Comparison of ENCODE assay signal across 1 cellular context in the genomic region with DNA sequence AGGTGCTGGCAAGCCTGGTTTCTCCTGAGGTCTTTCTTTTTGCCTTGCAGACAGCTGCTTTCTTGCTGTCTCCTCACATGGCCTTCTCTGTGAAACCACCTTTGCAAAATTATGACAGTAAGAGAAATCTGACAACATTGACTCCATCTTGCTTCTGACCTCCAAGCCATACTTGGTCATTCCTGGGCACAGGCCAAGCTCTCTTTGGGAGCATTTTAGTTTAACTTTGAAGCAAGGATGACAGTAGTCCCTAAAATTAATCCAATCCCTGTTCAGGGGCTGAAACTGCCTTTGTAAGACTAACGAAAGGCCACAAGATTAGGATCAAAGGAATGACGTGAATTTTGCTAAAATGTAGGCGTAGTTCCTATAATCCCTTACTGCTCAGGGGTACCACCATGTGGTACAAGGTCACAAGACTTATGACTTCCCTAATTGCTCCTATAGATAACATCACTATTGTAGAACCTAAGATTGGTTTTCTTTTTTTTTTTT.
TF ChIP-seq lines count a peak whose summit lies in the region.

No MANE protein-coding gene starts in this region.

TF ChIP-seq in K562, 482 proteins besides CTCF, POLR2A, EP300 and RAD21 (continued from another document and continues in another):
- TF ChIP-seq, protein P1, sequence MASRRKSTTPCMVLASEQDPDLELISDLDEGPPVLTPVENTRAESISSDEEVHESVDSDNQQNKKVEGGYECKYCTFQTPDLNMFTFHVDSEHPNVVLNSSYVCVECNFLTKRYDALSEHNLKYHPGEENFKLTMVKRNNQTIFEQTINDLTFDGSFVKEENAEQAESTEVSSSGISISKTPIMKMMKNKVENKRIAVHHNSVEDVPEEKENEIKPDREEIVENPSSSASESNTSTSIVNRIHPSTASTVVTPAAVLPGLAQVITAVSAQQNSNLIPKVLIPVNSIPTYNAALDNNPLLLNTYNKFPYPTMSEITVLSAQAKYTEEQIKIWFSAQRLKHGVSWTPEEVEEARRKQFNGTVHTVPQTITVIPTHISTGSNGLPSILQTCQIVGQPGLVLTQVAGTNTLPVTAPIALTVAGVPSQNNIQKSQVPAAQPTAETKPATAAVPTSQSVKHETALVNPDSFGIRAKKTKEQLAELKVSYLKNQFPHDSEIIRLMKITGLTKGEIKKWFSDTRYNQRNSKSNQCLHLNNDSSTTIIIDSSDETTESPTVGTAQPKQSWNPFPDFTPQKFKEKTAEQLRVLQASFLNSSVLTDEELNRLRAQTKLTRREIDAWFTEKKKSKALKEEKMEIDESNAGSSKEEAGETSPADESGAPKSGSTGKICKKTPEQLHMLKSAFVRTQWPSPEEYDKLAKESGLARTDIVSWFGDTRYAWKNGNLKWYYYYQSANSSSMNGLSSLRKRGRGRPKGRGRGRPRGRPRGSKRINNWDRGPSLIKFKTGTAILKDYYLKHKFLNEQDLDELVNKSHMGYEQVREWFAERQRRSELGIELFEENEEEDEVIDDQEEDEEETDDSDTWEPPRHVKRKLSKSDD (conservative IDR thresholded peaks at IDR 0.05; ENCODE audit: low read length) = no peak
- TF ChIP-seq NFXL1 (CRISPR knock-in tag; IDR thresholded peaks at IDR 0.05) (0 out of 2 replicates have a peak, but pooled peaks have one; percentile 60), NCOA1 (IDR thresholded peaks at IDR 0.05; ENCODE audit: low read depth) (no peak), RBM22 (IDR thresholded peaks at IDR 0.05; ENCODE audit: low read depth, low read length, poor library complexity, severe bottlenecking) (no peak), DDX20 (tag; IDR thresholded peaks at IDR 0.05; ENCODE audit: low read depth) (peak; percentile 93), RFX5 (IDR thresholded peaks at IDR 0.05; ENCODE audit: low read depth, low read length) (no peak), GTF2A2 (tag; IDR thresholded peaks at IDR 0.05) (peak; percentile 83), SETDB1 (IDR thresholded peaks at IDR 0.05; ENCODE audit: low read length) (no peak), ZNF263 (CRISPR knock-in tag; IDR thresholded peaks at IDR 0.05; ENCODE audit: borderline replicate concordance) (no peak), RBBP5 (IDR thresholded peaks at IDR 0.05; ENCODE audit: borderline replicate concordance, insufficient read depth, low read length, poor library complexity, severe bottlenecking) (no peak), SLC30A9 (CRISPR knock-in tag; IDR thresholded peaks at IDR 0.05) (no peak), ZNF140 (CRISPR knock-in tag; IDR thresholded peaks at IDR 0.05) (no peak), SPI1 (IDR thresholded peaks at IDR 0.05; ENCODE audit: borderline replicate concordance, low read depth, low read length) (no peak), ILK (tag; IDR thresholded peaks at IDR 0.05; ENCODE audit: borderline replicate concordance, low read depth) (peak; percentile 84; the same call in 1 of the 2 replicates), KDM1A (IDR thresholded peaks at IDR 0.05) (no peak), BACH1 (tag; IDR thresholded peaks at IDR 0.05) (peak; percentile 91), ZNF644 (tag; IDR thresholded peaks at IDR 0.05; ENCODE audit: low read depth) (peak; percentile 88), SAFB (IDR thresholded peaks at IDR 0.05; ENCODE audit: borderline replicate concordance, low read depth, low read length) (no peak), ZNF347 (CRISPR knock-in tag; IDR thresholded peaks at IDR 0.05; ENCODE audit: low read depth) (no peak), MXI1 (IDR thresholded peaks at IDR 0.05; ENCODE audit: low read depth, low read length) (no peak), HNRNPL (IDR thresholded peaks at IDR 0.05; ENCODE audit: low read depth, low read length) (no peak), PCBP2 (IDR thresholded peaks at IDR 0.05; ENCODE audit: low read depth, low read length, poor library complexity, severe bottlenecking) (no peak), E2F3 (CRISPR knock-in tag; IDR thresholded peaks at IDR 0.05) (0 out of 2 replicates have a peak, but pooled peaks have one; percentile 24), ZNF699 (CRISPR knock-in tag; IDR thresholded peaks at IDR 0.05; ENCODE audit: insufficient replicate concordance) (no peak), CBFB (CRISPR knock-in tag; IDR thresholded peaks at IDR 0.05) (no peak), CAMTA2 (CRISPR knock-in tag; conservative IDR thresholded peaks at IDR 0.05) (no peak), GTF2F1 (IDR thresholded peaks at IDR 0.05; ENCODE audit: low read depth, low read length) (no peak), BRD9 (IDR thresholded peaks at IDR 0.05; ENCODE audit: low read depth, partially characterized antibody) (no peak), NCOA6 (IDR thresholded peaks at IDR 0.05) (no peak), TRIM28 (IDR thresholded peaks at IDR 0.05) (no peak), PPARD (CRISPR knock-in tag; IDR thresholded peaks at IDR 0.05) (no peak), GATA2 (CRISPR knock-in tag; IDR thresholded peaks at IDR 0.05) (no peak; the same call in 1 of the 2 replicates), U2AF1 (optimal IDR thresholded peaks at IDR 0.05; ENCODE audit: low read depth, low read length) (no peak), TAF1 (IDR thresholded peaks at IDR 0.05; ENCODE audit: control insufficient read depth, extremely low read depth, insufficient read depth, low read length, severe bottlenecking) (no peak), ZKSCAN8 (CRISPR knock-in tag; IDR thresholded peaks at IDR 0.05) (peak; percentile 87), ZNF785 (CRISPR knock-in tag; IDR thresholded peaks at IDR 0.05) (no peak), FOXJ3 (CRISPR knock-in tag; IDR thresholded peaks at IDR 0.05) (no peak), CBX5 (IDR thresholded peaks at IDR 0.05; ENCODE audit: borderline replicate concordance, low read depth) (no peak), NFIC (IDR thresholded peaks at IDR 0.05) (no peak), NR2C1 (IDR thresholded peaks at IDR 0.05) (no peak), NR2C1 (tag; IDR thresholded peaks at IDR 0.05) (peak; percentile 88)
- TF ChIP-seq, protein P2, sequence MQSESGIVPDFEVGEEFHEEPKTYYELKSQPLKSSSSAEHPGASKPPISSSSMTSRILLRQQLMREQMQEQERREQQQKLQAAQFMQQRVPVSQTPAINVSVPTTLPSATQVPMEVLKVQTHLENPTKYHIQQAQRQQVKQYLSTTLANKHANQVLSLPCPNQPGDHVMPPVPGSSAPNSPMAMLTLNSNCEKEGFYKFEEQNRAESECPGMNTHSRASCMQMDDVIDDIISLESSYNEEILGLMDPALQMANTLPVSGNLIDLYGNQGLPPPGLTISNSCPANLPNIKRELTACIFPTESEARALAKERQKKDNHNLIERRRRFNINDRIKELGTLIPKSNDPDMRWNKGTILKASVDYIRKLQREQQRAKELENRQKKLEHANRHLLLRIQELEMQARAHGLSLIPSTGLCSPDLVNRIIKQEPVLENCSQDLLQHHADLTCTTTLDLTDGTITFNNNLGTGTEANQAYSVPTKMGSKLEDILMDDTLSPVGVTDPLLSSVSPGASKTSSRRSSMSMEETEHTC (IDR thresholded peaks at IDR 0.05) = 0 out of 2 replicates have a peak, but pooled peaks have one; percentile 62
- TF ChIP-seq, protein P3, sequence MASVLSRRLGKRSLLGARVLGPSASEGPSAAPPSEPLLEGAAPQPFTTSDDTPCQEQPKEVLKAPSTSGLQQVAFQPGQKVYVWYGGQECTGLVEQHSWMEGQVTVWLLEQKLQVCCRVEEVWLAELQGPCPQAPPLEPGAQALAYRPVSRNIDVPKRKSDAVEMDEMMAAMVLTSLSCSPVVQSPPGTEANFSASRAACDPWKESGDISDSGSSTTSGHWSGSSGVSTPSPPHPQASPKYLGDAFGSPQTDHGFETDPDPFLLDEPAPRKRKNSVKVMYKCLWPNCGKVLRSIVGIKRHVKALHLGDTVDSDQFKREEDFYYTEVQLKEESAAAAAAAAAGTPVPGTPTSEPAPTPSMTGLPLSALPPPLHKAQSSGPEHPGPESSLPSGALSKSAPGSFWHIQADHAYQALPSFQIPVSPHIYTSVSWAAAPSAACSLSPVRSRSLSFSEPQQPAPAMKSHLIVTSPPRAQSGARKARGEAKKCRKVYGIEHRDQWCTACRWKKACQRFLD (CRISPR knock-in tag; IDR thresholded peaks at IDR 0.05) = peak; percentile 90
- TF ChIP-seq, protein P4, sequence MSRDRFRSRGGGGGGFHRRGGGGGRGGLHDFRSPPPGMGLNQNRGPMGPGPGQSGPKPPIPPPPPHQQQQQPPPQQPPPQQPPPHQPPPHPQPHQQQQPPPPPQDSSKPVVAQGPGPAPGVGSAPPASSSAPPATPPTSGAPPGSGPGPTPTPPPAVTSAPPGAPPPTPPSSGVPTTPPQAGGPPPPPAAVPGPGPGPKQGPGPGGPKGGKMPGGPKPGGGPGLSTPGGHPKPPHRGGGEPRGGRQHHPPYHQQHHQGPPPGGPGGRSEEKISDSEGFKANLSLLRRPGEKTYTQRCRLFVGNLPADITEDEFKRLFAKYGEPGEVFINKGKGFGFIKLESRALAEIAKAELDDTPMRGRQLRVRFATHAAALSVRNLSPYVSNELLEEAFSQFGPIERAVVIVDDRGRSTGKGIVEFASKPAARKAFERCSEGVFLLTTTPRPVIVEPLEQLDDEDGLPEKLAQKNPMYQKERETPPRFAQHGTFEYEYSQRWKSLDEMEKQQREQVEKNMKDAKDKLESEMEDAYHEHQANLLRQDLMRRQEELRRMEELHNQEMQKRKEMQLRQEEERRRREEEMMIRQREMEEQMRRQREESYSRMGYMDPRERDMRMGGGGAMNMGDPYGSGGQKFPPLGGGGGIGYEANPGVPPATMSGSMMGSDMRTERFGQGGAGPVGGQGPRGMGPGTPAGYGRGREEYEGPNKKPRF (IDR thresholded peaks at IDR 0.05; ENCODE audit: low read depth, low read length) = no peak
- TF ChIP-seq, protein P5, sequence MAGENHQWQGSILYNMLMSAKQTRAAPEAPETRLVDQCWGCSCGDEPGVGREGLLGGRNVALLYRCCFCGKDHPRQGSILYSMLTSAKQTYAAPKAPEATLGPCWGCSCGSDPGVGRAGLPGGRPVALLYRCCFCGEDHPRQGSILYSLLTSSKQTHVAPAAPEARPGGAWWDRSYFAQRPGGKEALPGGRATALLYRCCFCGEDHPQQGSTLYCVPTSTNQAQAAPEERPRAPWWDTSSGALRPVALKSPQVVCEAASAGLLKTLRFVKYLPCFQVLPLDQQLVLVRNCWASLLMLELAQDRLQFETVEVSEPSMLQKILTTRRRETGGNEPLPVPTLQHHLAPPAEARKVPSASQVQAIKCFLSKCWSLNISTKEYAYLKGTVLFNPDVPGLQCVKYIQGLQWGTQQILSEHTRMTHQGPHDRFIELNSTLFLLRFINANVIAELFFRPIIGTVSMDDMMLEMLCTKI (IDR thresholded peaks at IDR 0.05; ENCODE audit: partially characterized antibody) = no peak
- TF ChIP-seq, protein P6, sequence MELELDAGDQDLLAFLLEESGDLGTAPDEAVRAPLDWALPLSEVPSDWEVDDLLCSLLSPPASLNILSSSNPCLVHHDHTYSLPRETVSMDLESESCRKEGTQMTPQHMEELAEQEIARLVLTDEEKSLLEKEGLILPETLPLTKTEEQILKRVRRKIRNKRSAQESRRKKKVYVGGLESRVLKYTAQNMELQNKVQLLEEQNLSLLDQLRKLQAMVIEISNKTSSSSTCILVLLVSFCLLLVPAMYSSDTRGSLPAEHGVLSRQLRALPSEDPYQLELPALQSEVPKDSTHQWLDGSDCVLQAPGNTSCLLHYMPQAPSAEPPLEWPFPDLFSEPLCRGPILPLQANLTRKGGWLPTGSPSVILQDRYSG (tag; conservative IDR thresholded peaks at IDR 0.05; ENCODE audit: low read depth) = peak; percentile 93
- TF ChIP-seq, protein P7, sequence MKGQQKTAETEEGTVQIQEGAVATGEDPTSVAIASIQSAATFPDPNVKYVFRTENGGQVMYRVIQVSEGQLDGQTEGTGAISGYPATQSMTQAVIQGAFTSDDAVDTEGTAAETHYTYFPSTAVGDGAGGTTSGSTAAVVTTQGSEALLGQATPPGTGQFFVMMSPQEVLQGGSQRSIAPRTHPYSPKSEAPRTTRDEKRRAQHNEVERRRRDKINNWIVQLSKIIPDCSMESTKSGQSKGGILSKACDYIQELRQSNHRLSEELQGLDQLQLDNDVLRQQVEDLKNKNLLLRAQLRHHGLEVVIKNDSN (CRISPR knock-in tag; IDR thresholded peaks at IDR 0.05) = no peak
- TF ChIP-seq, protein P8, sequence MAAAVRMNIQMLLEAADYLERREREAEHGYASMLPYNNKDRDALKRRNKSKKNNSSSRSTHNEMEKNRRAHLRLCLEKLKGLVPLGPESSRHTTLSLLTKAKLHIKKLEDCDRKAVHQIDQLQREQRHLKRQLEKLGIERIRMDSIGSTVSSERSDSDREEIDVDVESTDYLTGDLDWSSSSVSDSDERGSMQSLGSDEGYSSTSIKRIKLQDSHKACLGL (CRISPR knock-in tag; IDR thresholded peaks at IDR 0.05; ENCODE audit: borderline replicate concordance, poor library complexity, severe bottlenecking) = no peak
- TF ChIP-seq, protein P9, sequence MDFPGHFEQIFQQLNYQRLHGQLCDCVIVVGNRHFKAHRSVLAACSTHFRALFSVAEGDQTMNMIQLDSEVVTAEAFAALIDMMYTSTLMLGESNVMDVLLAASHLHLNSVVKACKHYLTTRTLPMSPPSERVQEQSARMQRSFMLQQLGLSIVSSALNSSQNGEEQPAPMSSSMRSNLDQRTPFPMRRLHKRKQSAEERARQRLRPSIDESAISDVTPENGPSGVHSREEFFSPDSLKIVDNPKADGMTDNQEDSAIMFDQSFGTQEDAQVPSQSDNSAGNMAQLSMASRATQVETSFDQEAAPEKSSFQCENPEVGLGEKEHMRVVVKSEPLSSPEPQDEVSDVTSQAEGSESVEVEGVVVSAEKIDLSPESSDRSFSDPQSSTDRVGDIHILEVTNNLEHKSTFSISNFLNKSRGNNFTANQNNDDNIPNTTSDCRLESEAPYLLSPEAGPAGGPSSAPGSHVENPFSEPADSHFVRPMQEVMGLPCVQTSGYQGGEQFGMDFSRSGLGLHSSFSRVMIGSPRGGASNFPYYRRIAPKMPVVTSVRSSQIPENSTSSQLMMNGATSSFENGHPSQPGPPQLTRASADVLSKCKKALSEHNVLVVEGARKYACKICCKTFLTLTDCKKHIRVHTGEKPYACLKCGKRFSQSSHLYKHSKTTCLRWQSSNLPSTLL (IDR thresholded peaks at IDR 0.05) = no peak
